In the genomic region with DNA sequence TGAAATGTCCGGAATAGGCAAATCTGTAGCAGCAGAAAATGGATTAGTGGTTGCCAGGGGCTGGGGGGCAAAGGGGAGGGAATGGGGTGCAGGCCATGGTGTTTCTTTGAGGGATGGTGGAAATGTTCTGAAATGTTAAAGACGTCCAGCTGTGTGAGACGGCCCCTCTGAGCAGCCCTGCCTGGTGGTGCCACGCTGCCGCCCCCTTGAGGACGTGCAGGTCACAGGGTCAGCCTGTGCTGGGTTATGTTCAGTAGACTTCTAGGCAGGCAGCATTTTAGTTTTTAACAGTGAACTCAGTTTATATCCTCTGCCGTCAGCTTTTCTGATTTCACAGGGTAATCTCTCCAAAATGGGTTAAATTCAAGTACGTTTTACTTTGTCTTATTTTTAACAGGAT, we compare ENCODE assay signal across 9 cellular contexts. TPM values are rescaled to one million over a fixed set of nuclear protein-coding genes. Genes with fewer than 3 reads are reported as not detected.
DNase-seq lines count a peak whose midpoint lies in the region; ATAC-seq and TF ChIP-seq lines count a peak whose summit lies in the region.
"Had no signal": no experiment of that assay in that cellular context is flagged by ENCODE, and none has a peak within 500 bp of the region (broad histone marks: within the 10 kb centered on the region; RNA-seq: fewer than 3 reads in every experiment).

No MANE protein-coding gene starts in this region.

- peaks cover 58 to 76% of the 10 kb centered on the region in 2 donors for H3K36me3 Mint-ChIP-seq in CD14-positive monocyte

- no peak overlapping the region for H3K4me3 Mint-ChIP-seq in CD14-positive monocyte

- peak overlapping the region in 5 of 7 donors; percentile 81 to 91 (median 88) for H3K27ac Mint-ChIP-seq in CD14-positive monocyte

- peak; percentile 28; the same call in 1 of the 2 replicates for TF ChIP-seq RAD21 in Ishikawa (IDR thresholded peaks at IDR 0.05; ENCODE audit: low read depth)

- intact Hi-C loops in CD14-positive monocyte (cut with micrococcal nuclease) = loop anchor here (2.0 kb wide), 1 partner anchor 36 kb away; no protein-coding TSS in a partner anchor
- intact Hi-C loops in mucosa of descending colon (cut with DNase I, micrococcal nuclease) = loop anchor here (2.0 to 5.0 kb wide), 2 partner anchors 34 to 36 kb away; no protein-coding TSS in a partner anchor

- no peaks in the 10 kb centered on the region for H3K9me3 ChIP-seq in mucosa of descending colon

- peak; percentile 22 for ATAC-seq in mucosa of descending colon
- ATAC-seq in GM19351 (IDR thresholded peaks at IDR 0.05; ENCODE audit: unreplicated experiment) = no peak

- no peak for DNase-seq in CD14-positive monocyte (ENCODE audit: low spot score)
- DNase-seq in activated CD8-positive, alpha-beta memory T cell treated with anti-CD3 and anti-CD28 coated beads, Interleukin-2, amount 50 U/mL, for 48 hours = peak; percentile 77
- DNase-seq in mucosa of descending colon = peak in 2 of 3 donors; percentile 23 to 43
- no peak for DNase-seq in anterior cingulate cortex (lab: John Stamatoyannopoulos, UW)
- DNase-seq in hypothalamus (lab: John Stamatoyannopoulos, UW) = no peak
- DNase-seq in DMS153 treated with DMSO at 0.1 percent for 48 hours (lab: John Stamatoyannopoulos, UW; ENCODE audit: unreplicated experiment) = no peak

- H3K4me3 ChIP-seq in mucosa of descending colon = no peak overlapping the region

- H3K4me1 Mint-ChIP-seq in CD14-positive monocyte = peaks cover 28% of the 10 kb centered on the region

- H3K4me1 ChIP-seq in mucosa of descending colon (ENCODE audit: low read depth) = peaks cover 16% of the 10 kb centered on the region

- no peaks in the 10 kb centered on the region for H3K9me3 Mint-ChIP-seq in CD14-positive monocyte

- TF ChIP-seq CTCF in CD14-positive monocyte (IDR thresholded peaks at IDR 0.05) (no peak), mucosa of descending colon (IDR thresholded peaks at IDR 0.05) (no peak)

- peaks cover 8% of the 10 kb centered on the region for H3K36me3 ChIP-seq in mucosa of descending colon (ENCODE audit: low read depth)

- H3K27me3 Mint-ChIP-seq in CD14-positive monocyte (ENCODE audit: low read depth in 3 of 3) = peaks cover 0 to 3% (median 2%) of the 10 kb centered on the region in 3 donors

- TF ChIP-seq EP300 in Ishikawa (IDR thresholded peaks at IDR 0.05; ENCODE audit: borderline replicate concordance) = no peak

TF ChIP-seq in Ishikawa, 13 proteins besides CTCF, POLR2A, EP300 and RAD21:
- TF ChIP-seq TEAD4 (IDR thresholded peaks at IDR 0.05) (no peak), TAF1 (IDR thresholded peaks at IDR 0.05; ENCODE audit: low read depth) (no peak), EGR1 (IDR thresholded peaks at IDR 0.05) (no peak), ZBTB7A (IDR thresholded peaks at IDR 0.05; ENCODE audit: low read depth) (no peak), TCF12 (IDR thresholded peaks at IDR 0.05; ENCODE audit: low read depth) (no peak), YY1 (IDR thresholded peaks at IDR 0.05; ENCODE audit: low read depth) (no peak), NFIC (IDR thresholded peaks at IDR 0.05) (no peak), CEBPB (IDR thresholded peaks at IDR 0.05) (no peak), FOXM1 (IDR thresholded peaks at IDR 0.05; ENCODE audit: borderline replicate concordance, low read depth) (no peak), CREB1 (IDR thresholded peaks at IDR 0.05; ENCODE audit: low read depth) (no peak)
- TF ChIP-seq, protein P1, sequence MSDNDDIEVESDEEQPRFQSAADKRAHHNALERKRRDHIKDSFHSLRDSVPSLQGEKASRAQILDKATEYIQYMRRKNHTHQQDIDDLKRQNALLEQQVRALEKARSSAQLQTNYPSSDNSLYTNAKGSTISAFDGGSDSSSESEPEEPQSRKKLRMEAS (IDR thresholded peaks at IDR 0.05) = no peak
- TF ChIP-seq, protein P2, sequence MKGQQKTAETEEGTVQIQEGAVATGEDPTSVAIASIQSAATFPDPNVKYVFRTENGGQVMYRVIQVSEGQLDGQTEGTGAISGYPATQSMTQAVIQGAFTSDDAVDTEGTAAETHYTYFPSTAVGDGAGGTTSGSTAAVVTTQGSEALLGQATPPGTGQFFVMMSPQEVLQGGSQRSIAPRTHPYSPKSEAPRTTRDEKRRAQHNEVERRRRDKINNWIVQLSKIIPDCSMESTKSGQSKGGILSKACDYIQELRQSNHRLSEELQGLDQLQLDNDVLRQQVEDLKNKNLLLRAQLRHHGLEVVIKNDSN (IDR thresholded peaks at IDR 0.05) = no peak
- TF ChIP-seq, protein P3, sequence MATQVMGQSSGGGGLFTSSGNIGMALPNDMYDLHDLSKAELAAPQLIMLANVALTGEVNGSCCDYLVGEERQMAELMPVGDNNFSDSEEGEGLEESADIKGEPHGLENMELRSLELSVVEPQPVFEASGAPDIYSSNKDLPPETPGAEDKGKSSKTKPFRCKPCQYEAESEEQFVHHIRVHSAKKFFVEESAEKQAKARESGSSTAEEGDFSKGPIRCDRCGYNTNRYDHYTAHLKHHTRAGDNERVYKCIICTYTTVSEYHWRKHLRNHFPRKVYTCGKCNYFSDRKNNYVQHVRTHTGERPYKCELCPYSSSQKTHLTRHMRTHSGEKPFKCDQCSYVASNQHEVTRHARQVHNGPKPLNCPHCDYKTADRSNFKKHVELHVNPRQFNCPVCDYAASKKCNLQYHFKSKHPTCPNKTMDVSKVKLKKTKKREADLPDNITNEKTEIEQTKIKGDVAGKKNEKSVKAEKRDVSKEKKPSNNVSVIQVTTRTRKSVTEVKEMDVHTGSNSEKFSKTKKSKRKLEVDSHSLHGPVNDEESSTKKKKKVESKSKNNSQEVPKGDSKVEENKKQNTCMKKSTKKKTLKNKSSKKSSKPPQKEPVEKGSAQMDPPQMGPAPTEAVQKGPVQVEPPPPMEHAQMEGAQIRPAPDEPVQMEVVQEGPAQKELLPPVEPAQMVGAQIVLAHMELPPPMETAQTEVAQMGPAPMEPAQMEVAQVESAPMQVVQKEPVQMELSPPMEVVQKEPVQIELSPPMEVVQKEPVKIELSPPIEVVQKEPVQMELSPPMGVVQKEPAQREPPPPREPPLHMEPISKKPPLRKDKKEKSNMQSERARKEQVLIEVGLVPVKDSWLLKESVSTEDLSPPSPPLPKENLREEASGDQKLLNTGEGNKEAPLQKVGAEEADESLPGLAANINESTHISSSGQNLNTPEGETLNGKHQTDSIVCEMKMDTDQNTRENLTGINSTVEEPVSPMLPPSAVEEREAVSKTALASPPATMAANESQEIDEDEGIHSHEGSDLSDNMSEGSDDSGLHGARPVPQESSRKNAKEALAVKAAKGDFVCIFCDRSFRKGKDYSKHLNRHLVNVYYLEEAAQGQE (IDR thresholded peaks at IDR 0.05; ENCODE audit: low read depth) = no peak

RNA-seq across cellular contexts. Expression of a gene that starts 9.4 kb away (rescaled TPM):
- 10 to 100 TPM; 37.2 to 39.2 TPM for polyA plus RNA-seq in CD14-positive monocyte
- 10 to 100 TPM; 66.2 to 77.5 (median 76.9) TPM for total RNA-seq in mucosa of descending colon

RNA-seq across cellular contexts. Expression of a gene that starts 58.8 kb away (rescaled TPM):
- polyA plus RNA-seq in CD14-positive monocyte = under 1 TPM; 0.11 to 0.30 TPM
- total RNA-seq in mucosa of descending colon = 10 to 100 TPM in 1 of 3 donors, 1 to 10 TPM in 1, under 1 TPM in 1; 0.38 to 16.6 (median 1.2) TPM
- total RNA-seq: T-helper 1 cell treated with Interleukin-12 subunit alpha and Interleukin-12 subunit beta and Interleukin-4 antibody, amounts not matched to agents 30 ng/mL and 1 ng/mL, for 36 hours had no signal

Comparison
In these comparisons a context has a peak if more than half of its experiments do, and no peak if none do; other contexts are left out.
1. DNase-seq: peak in activated CD8-positive, alpha-beta memory T cell treated with anti-CD3 and anti-CD28 coated beads, Interleukin-2, amount 50 U/mL, for 48 hours (single experiment) and mucosa of descending colon (2 of 3); none in CD14-positive monocyte (single experiment), anterior cingulate cortex (0 of 58), hypothalamus (0 of 51) and DMS153 treated with DMSO at 0.1 percent for 48 hours (single experiment).